ENCODE assay signal across 11 cellular contexts in genomic region chr18:12406376-12407111, GRCh38. TPM values are rescaled to one million over a fixed set of nuclear protein-coding genes. Genes with fewer than 3 reads are reported as not detected.
DNase-seq lines count a peak whose midpoint lies in the region; ATAC-seq and TF ChIP-seq lines count a peak whose summit lies in the region.
"Had no signal": no experiment of that assay in that cellular context is flagged by ENCODE, and none has a peak within 500 bp of the region (broad histone marks: within the 10 kb centered on the region; RNA-seq: fewer than 3 reads in every experiment).

No MANE protein-coding gene starts in this region.

- no peaks in the 10 kb centered on the region for H3K9me2 ChIP-seq in PC-3 (replicated peaks; ENCODE audit: low read length)

- no peaks in the 10 kb centered on the region for H3K9me3 Mint-ChIP-seq in activated T-cell treated with anti-CD3 and anti-CD28 coated beads, Interleukin-2, amount 50 U/mL, for 4 hours
- no peaks in the 10 kb centered on the region for H3K9me3 Mint-ChIP-seq in effector memory CD8-positive, alpha-beta T cell
- no peaks in the 10 kb centered on the region for H3K9me3 Mint-ChIP-seq in stimulated activated memory B cell treated with anti-CD40 and anti-IgM and Interleukin-4, amounts not matched to agents 10 μg/mL and 1 μg/mL and 100 μg/mL, for 72 hours

- no peaks in the 10 kb centered on the region for H4K20me1 ChIP-seq in PC-3 (ENCODE audit: low read length)

- no peak for DNase-seq in activated T-cell treated with anti-CD3 and anti-CD28 coated beads, Interleukin-2, amount 50 U/mL, for 4 hours
- DNase-seq in activated T-cell treated with anti-CD3 and anti-CD28 coated beads for 4 hours, result no peak
- no peak for DNase-seq in PC-3
- DNase-seq in effector memory CD8-positive, alpha-beta T cell, result no peak
- DNase-seq in SIG-M5 (lab: John Stamatoyannopoulos, UW), result no peak
- DNase-seq in ecto neural progenitor cell (ENCODE audit: low spot score), result no peak
- DNase-seq in DMS114 treated with DMSO at 0.1 percent for 48 hours (lab: John Stamatoyannopoulos, UW; ENCODE audit: unreplicated experiment), result no peak
- DNase-seq: left ventricle myocardium inferior, NCI-H1930 had no signal

- H2AFZ ChIP-seq in PC-3 (ENCODE audit: low read length), result no peak overlapping the region; the same call in 1 of the 2 replicates

- H3K36me3 Mint-ChIP-seq in activated T-cell treated with anti-CD3 and anti-CD28 coated beads, Interleukin-2, amount 50 U/mL, for 4 hours (ENCODE audit: insufficient read depth), result no peaks in the 10 kb centered on the region
- peaks cover 7% of the 10 kb centered on the region for H3K36me3 Mint-ChIP-seq in effector memory CD8-positive, alpha-beta T cell (ENCODE audit: insufficient read depth)
- no peaks in the 10 kb centered on the region for H3K36me3 Mint-ChIP-seq in stimulated activated memory B cell treated with anti-CD40 and anti-IgM and Interleukin-4, amounts not matched to agents 10 μg/mL and 1 μg/mL and 100 μg/mL, for 72 hours

- peaks cover 33% of the 10 kb centered on the region for H3K79me2 ChIP-seq in PC-3 (ENCODE audit: low read length)
- H3K79me2 ChIP-seq: parathyroid adenoma had no signal

- intact Hi-C loops in PC-3 (cut with micrococcal nuclease), result no loop called here

- H3K27me3 Mint-ChIP-seq in activated T-cell treated with anti-CD3 and anti-CD28 coated beads, Interleukin-2, amount 50 U/mL, for 4 hours (ENCODE audit: low read depth), result peaks cover 45% of the 10 kb centered on the region
- peaks cover 25 to 29% of the 10 kb centered on the region in 2 donors for H3K27me3 Mint-ChIP-seq in effector memory CD8-positive, alpha-beta T cell
- peaks cover 45% of the 10 kb centered on the region for H3K27me3 Mint-ChIP-seq in stimulated activated memory B cell treated with anti-CD40 and anti-IgM and Interleukin-4, amounts not matched to agents 10 μg/mL and 1 μg/mL and 100 μg/mL, for 72 hours

- H3K36me3 ChIP-seq in PC-3 (ENCODE audit: low read depth, low read length), result no peaks in the 10 kb centered on the region
- H3K36me3 ChIP-seq: left ventricle myocardium inferior had no signal

- no peak overlapping the region for H3K9ac ChIP-seq in PC-3 (ENCODE audit: low read length)
- H3K9ac ChIP-seq: parathyroid adenoma had no signal

- no peaks in the 10 kb centered on the region for H3K9me3 ChIP-seq in PC-3 (ENCODE audit: low read length)
- H3K9me3 ChIP-seq: left ventricle myocardium inferior had no signal

- no peak for ATAC-seq in activated T-cell treated with anti-CD3 and anti-CD28 coated beads, Interleukin-2, amount 50 U/mL, for 4 hours
- no peak for ATAC-seq in PC-3
- no peak for ATAC-seq in effector memory CD8-positive, alpha-beta T cell (replicated peaks)
- ATAC-seq in stimulated activated memory B cell treated with anti-CD40 and anti-IgM and Interleukin-4, amounts not matched to agents 10 μg/mL and 1 μg/mL and 100 μg/mL, for 72 hours, result no peak

- CTCF ChIA-PET in PC-3 (lab: Charles Lee), result no interaction called here

- peak overlapping the region; percentile 79 for H3K4me3 Mint-ChIP-seq in activated T-cell treated with anti-CD3 and anti-CD28 coated beads, Interleukin-2, amount 50 U/mL, for 4 hours
- H3K4me3 Mint-ChIP-seq in effector memory CD8-positive, alpha-beta T cell, result peak overlapping the region; percentile 84
- H3K4me3 Mint-ChIP-seq in stimulated activated memory B cell treated with anti-CD40 and anti-IgM and Interleukin-4, amounts not matched to agents 10 μg/mL and 1 μg/mL and 100 μg/mL, for 72 hours, result peak overlapping the region; percentile 80

- H3K4me2 ChIP-seq in PC-3 (ENCODE audit: low read length), result peak overlapping the region; percentile 96

- no peak for TF ChIP-seq CTCF in PC-3 (conservative IDR thresholded peaks at IDR 0.05; ENCODE audit: low read depth, low read length)

- peaks cover 32% of the 10 kb centered on the region for H3K4me1 ChIP-seq in PC-3 (ENCODE audit: insufficient read depth, low read length)

- no peaks in the 10 kb centered on the region for H3F3A ChIP-seq in PC-3 (ENCODE audit: low read length, unreplicated experiment)

- H3K27me3 ChIP-seq in PC-3 (ENCODE audit: low read length), result 0 out of 2 replicates have a peak, but pooled peaks cover 4% of the 10 kb centered on the region

- no TSS peak for BruUV-seq in PC-3 (replicated peaks; lab: Mats Ljungman, UMichigan)

- POLR2A ChIA-PET in PC-3 (lab: Charles Lee; ENCODE audit: unreplicated experiment), result no interaction called here

- H3K4me3 ChIP-seq in PC-3 (ENCODE audit: low read length), result peak overlapping the region; percentile 87; the same call in 1 of the 2 replicates

- no peak overlapping the region for H3K27ac ChIP-seq in PC-3 (ENCODE audit: low read length)

- peak overlapping the region in 1 of 2 donors; percentile 71 for H3K27ac Mint-ChIP-seq in effector memory CD8-positive, alpha-beta T cell
- peak overlapping the region; percentile 81 for H3K27ac Mint-ChIP-seq in stimulated activated memory B cell treated with anti-CD40 and anti-IgM and Interleukin-4, amounts not matched to agents 10 μg/mL and 1 μg/mL and 100 μg/mL, for 72 hours

- H3K4me1 Mint-ChIP-seq in activated T-cell treated with anti-CD3 and anti-CD28 coated beads, Interleukin-2, amount 50 U/mL, for 4 hours (ENCODE audit: low read depth), result peaks cover 23% of the 10 kb centered on the region
- peaks cover 4 to 10% of the 10 kb centered on the region in 2 donors for H3K4me1 Mint-ChIP-seq in effector memory CD8-positive, alpha-beta T cell (ENCODE audit: low read depth in 2 of 2)
- H3K4me1 Mint-ChIP-seq in stimulated activated memory B cell treated with anti-CD40 and anti-IgM and Interleukin-4, amounts not matched to agents 10 μg/mL and 1 μg/mL and 100 μg/mL, for 72 hours, result peaks cover 40% of the 10 kb centered on the region

RNA-seq across cellular contexts. Expression of gene PRELID3A, which starts 1.2 kb away (rescaled TPM):
- total RNA-seq in activated T-cell treated with anti-CD3 and anti-CD28 coated beads, Interleukin-2, amount 50 U/mL, for 4 hours, result 1 to 10 TPM; 1.8 to 4.3 (median 2.3) TPM
- 9.7 and 16.5 TPM in 2 replicates for total RNA-seq in PC-3 (2014; rRNA removed)

RNA-seq across cellular contexts. Expression of gene AFG3L2, which starts 29.5 kb away (rescaled TPM):
- 10 to 100 TPM; 78.7 to 93.5 (median 88.3) TPM for total RNA-seq in activated T-cell treated with anti-CD3 and anti-CD28 coated beads, Interleukin-2, amount 50 U/mL, for 4 hours
- total RNA-seq in PC-3 (2014; rRNA removed), result 79.3 and 95.7 TPM in 2 replicates
